In genomic region chr6:34308483-34308882, GRCh38 we compare ENCODE assay signal across 23 cellular contexts.
"Had no signal": no experiment of that assay in that cellular context is flagged by ENCODE, and none has a peak within 500 bp of the region (broad histone marks: within the 10 kb centered on the region; RNA-seq: fewer than 3 reads in every experiment).

No MANE protein-coding gene starts in this region.

- H3K4me1 Mint-ChIP-seq: activated CD4-positive, alpha-beta T cell treated with anti-CD3 and anti-CD28 coated beads, Interleukin-2, amount 10 ng/mL, durations not matched to agents 24 days and 14 days had no signal

- H3K9ac ChIP-seq: KMS-11 had no signal

- H3K27ac ChIP-seq: ascending aorta, body of pancreas, KMS-11, PC-9 had no signal

- H3K9me3 Mint-ChIP-seq: activated B cell treated with CpG ODN at 0.5 μM for 24 hours; activated CD4-positive, alpha-beta T cell treated with anti-CD3 and anti-CD28 coated beads, Interleukin-2, amount 10 ng/mL, durations not matched to agents 24 days and 14 days; activated naive CD4-positive, alpha-beta T cell treated with anti-CD3 and anti-CD28 coated beads, Interleukin-2, amount 50 U/mL, for 24 hours; activated T-cell treated with anti-CD3 and anti-CD28 coated beads, Interleukin-2, amount 50 U/mL, for 24 hours; activated T-helper 1 cell treated with anti-CD3 and anti-CD28 coated beads, Interleukin-12 subunit alpha, Interleukin-12 subunit beta, Interleukin-2, Interleukin-4 antibody, amounts not matched to agents 30 ng/mL and 10 ng/mL and 1 ng/mL, durations not matched to agents 14 hours and 24 hours and 36 hours had no signal

- H2AFZ ChIP-seq: PC-9 had no signal

- H3K27me3 Mint-ChIP-seq: activated B cell treated with CpG ODN at 0.5 μM for 24 hours; activated CD4-positive, alpha-beta T cell treated with anti-CD3 and anti-CD28 coated beads, Interleukin-2, amount 10 ng/mL, durations not matched to agents 24 days and 14 days; activated CD8-positive, alpha-beta memory T cell treated with anti-CD3 and anti-CD28 coated beads, Interleukin-2, amount 10 ng/mL, durations not matched to agents 7 days and 5 days; activated naive CD4-positive, alpha-beta T cell treated with anti-CD3 and anti-CD28 coated beads, Interleukin-2, amount 50 U/mL, for 24 hours; activated T-cell treated with anti-CD3 and anti-CD28 coated beads, Interleukin-2, amount 50 U/mL, for 24 hours; T-helper 17 cell had no signal

- H3K36me3 Mint-ChIP-seq: activated CD8-positive, alpha-beta memory T cell treated with anti-CD3 and anti-CD28 coated beads, Interleukin-2, amount 10 ng/mL, durations not matched to agents 7 days and 5 days had no signal

- ATAC-seq: activated CD8-positive, alpha-beta memory T cell treated with anti-CD3 and anti-CD28 coated beads, Interleukin-2, amount 10 ng/mL, durations not matched to agents 7 days and 5 days; T-helper 17 cell had no signal

- H3K4me3 ChIP-seq: ascending aorta, body of pancreas, PC-9 had no signal

- DNase-seq: activated B cell treated with CpG ODN at 0.5 μM for 24 hours; activated CD4-positive, alpha-beta T cell treated with anti-CD3 and anti-CD28 coated beads for 1 hour; activated CD4-positive, alpha-beta T cell treated with anti-CD3 and anti-CD28 coated beads, Interleukin-2, amount 10 ng/mL, durations not matched to agents 24 days and 14 days; activated CD4-positive, alpha-beta T cell treated with anti-CD3 and anti-CD28 coated beads, Interleukin-2, amount 50 U/mL, for 48 hours; activated CD8-positive, alpha-beta memory T cell treated with anti-CD3 and anti-CD28 coated beads, Interleukin-2, amount 10 ng/mL, durations not matched to agents 7 days and 5 days; activated effector memory CD4-positive, alpha-beta T cell treated with Interleukin-2 at 50 U/mL for 16 hours; activated naive CD4-positive, alpha-beta T cell; activated T-cell treated with anti-CD3 and anti-CD28 coated beads, Interleukin-2, amount 50 U/mL, for 24 hours; central memory CD4-positive, alpha-beta T cell; NCI-H1436 treated with DMSO at 0.1 percent for 48 hours; NCI-H187 treated with DMSO at 0.1 percent for 48 hours; NCI-H2081 treated with DMSO at 0.1 percent for 48 hours; NCI-H446; PC-9; SIG-M5; T-helper 17 cell; T-helper 9 cell had no signal

- H3K27me3 ChIP-seq: ascending aorta, body of pancreas had no signal

- FAIRE-seq: bronchial epithelial cell had no signal

- H3K4me2 ChIP-seq: KMS-11, PC-9 had no signal

- H3K9me3 ChIP-seq: ascending aorta, body of pancreas had no signal

- H3K36me3 ChIP-seq: ascending aorta had no signal

- H3K27ac Mint-ChIP-seq: activated CD4-positive, alpha-beta T cell treated with anti-CD3 and anti-CD28 coated beads, Interleukin-2, amount 10 ng/mL, durations not matched to agents 24 days and 14 days; activated CD8-positive, alpha-beta memory T cell treated with anti-CD3 and anti-CD28 coated beads, Interleukin-2, amount 10 ng/mL, durations not matched to agents 7 days and 5 days; activated naive CD4-positive, alpha-beta T cell treated with anti-CD3 and anti-CD28 coated beads, Interleukin-2, amount 50 U/mL, for 24 hours; activated T-cell treated with anti-CD3 and anti-CD28 coated beads, Interleukin-2, amount 50 U/mL, for 24 hours; activated T-helper 1 cell treated with anti-CD3 and anti-CD28 coated beads, Interleukin-12 subunit alpha, Interleukin-12 subunit beta, Interleukin-2, Interleukin-4 antibody, amounts not matched to agents 30 ng/mL and 10 ng/mL and 1 ng/mL, durations not matched to agents 14 hours and 24 hours and 36 hours; T-helper 17 cell had no signal

- H3K4me3 Mint-ChIP-seq: activated B cell treated with CpG ODN at 0.5 μM for 24 hours; activated CD4-positive, alpha-beta T cell treated with anti-CD3 and anti-CD28 coated beads, Interleukin-2, amount 10 ng/mL, durations not matched to agents 24 days and 14 days; activated CD8-positive, alpha-beta memory T cell treated with anti-CD3 and anti-CD28 coated beads, Interleukin-2, amount 10 ng/mL, durations not matched to agents 7 days and 5 days; activated naive CD4-positive, alpha-beta T cell treated with anti-CD3 and anti-CD28 coated beads, Interleukin-2, amount 50 U/mL, for 24 hours; activated T-cell treated with anti-CD3 and anti-CD28 coated beads, Interleukin-2, amount 50 U/mL, for 24 hours; activated T-helper 1 cell treated with anti-CD3 and anti-CD28 coated beads, Interleukin-12 subunit alpha, Interleukin-12 subunit beta, Interleukin-2, Interleukin-4 antibody, amounts not matched to agents 30 ng/mL and 10 ng/mL and 1 ng/mL, durations not matched to agents 14 hours and 24 hours and 36 hours; T-helper 17 cell had no signal
